Comparison of ENCODE assay signal across 9 cellular contexts in the genomic region with DNA sequence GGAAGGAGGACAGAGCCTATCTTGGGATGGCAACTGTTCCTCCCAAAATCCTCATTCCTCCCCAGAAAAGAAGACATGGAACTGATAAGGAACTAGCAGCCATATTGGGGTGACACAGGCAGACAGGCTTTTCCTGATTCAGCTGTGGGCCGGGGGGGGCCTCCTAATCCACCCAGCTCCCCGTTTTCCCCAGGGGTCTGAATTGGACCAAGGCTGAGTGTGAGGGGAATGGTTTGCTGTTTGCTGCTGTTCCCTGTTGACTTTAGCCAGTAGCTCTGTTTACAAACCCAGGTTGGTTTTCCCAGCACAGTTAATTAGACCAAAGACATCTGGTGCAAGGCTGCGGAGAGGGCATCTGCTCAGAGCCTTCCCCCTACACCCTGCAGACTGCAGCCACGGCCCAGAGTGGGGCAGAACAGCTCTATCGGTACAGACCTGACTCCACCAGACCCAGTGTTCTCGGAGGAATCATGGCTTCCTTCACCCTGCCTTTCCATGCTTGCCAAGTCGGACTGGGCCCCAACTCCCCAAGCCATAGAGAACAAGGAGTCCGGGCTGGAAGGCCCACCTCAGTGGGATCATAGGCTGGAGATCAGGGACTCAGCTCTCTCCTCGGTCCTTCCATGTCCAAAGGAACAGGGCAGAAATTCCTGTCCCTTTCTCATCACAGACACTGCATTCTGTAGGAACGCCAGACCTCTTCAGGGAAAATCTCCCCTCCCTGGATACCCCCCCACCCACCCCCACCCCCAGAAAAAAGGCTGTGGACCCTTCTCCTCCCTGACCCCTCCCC. TPM values are rescaled to one million over a fixed set of nuclear protein-coding genes. Genes with fewer than 3 reads are reported as not detected.
A peak's percentile ranks its signal among the peaks of the same experiment; 100 is the strongest.
DNase-seq lines count a peak whose midpoint lies in the region; ATAC-seq and TF ChIP-seq lines count a peak whose summit lies in the region.
"Had no signal": no experiment of that assay in that cellular context is flagged by ENCODE, and none has a peak within 500 bp of the region (broad histone marks: within the 10 kb centered on the region; RNA-seq: fewer than 3 reads in every experiment).

No MANE protein-coding gene starts in this region.

- no peaks in the 10 kb centered on the region for H3K27me3 ChIP-seq in tibial artery
- H3K27me3 ChIP-seq: adrenal gland had no signal

- H3K27ac ChIP-seq in tibial artery: peak overlapping the region; percentile 86 to 94

- H3K9me3 ChIP-seq in tibial artery: no peaks in the 10 kb centered on the region
- H3K9me3 ChIP-seq: adrenal gland had no signal

- no peaks in the 10 kb centered on the region for H3K36me3 ChIP-seq in tibial artery
- H3K36me3 ChIP-seq: adrenal gland had no signal

- no peaks in the 10 kb centered on the region for H3K9me3 Mint-ChIP-seq in activated naive CD4-positive, alpha-beta T cell treated with anti-CD3 and anti-CD28 coated beads, Interleukin-2, amount 50 U/mL, for 24 hours

- H3K4me1 ChIP-seq in tibial artery: peaks cover 0 to 32% (median 27%) of the 10 kb centered on the region in 4 donors

- H3K4me3 Mint-ChIP-seq in activated naive CD4-positive, alpha-beta T cell treated with anti-CD3 and anti-CD28 coated beads, Interleukin-2, amount 50 U/mL, for 24 hours: peak overlapping the region; percentile 57

- no peaks in the 10 kb centered on the region for H3K36me3 Mint-ChIP-seq in activated naive CD4-positive, alpha-beta T cell treated with anti-CD3 and anti-CD28 coated beads, Interleukin-2, amount 50 U/mL, for 24 hours

- intact Hi-C loops in left colon (cut with DNase I, micrococcal nuclease): no loop called here
- intact Hi-C loops in tibial artery (cut with DNase I; ENCODE audit: low total_unique reads): loop anchor here (10.0 kb wide), 1 partner anchor 51 kb away; no protein-coding TSS in a partner anchor

- no peak for TF ChIP-seq CTCF in tibial artery (IDR thresholded peaks at IDR 0.05)

- H3K4me3 ChIP-seq in tibial artery: peak overlapping the region; percentile 79 to 94

- H3K4me1 Mint-ChIP-seq in activated naive CD4-positive, alpha-beta T cell treated with anti-CD3 and anti-CD28 coated beads, Interleukin-2, amount 50 U/mL, for 24 hours: peaks cover 4% of the 10 kb centered on the region

- H3K27ac Mint-ChIP-seq in activated naive CD4-positive, alpha-beta T cell treated with anti-CD3 and anti-CD28 coated beads, Interleukin-2, amount 50 U/mL, for 24 hours: no peak overlapping the region

- peaks cover 49% of the 10 kb centered on the region for H3K27me3 Mint-ChIP-seq in activated naive CD4-positive, alpha-beta T cell treated with anti-CD3 and anti-CD28 coated beads, Interleukin-2, amount 50 U/mL, for 24 hours

- peak; percentile 3 for ATAC-seq in left colon

- DNase-seq in activated naive CD4-positive, alpha-beta T cell treated with anti-CD3 and anti-CD28 coated beads, Interleukin-2, amount 50 U/mL, for 16 hours: no peak
- DNase-seq in SK-N-DZ (ENCODE audit: low spot score): peak; percentile 86
- peak in 1 of 2 donors; percentile 29 for DNase-seq in left colon
- no peak for DNase-seq in tibial artery
- no peak for DNase-seq in foreskin melanocyte
- no peak for DNase-seq in NCI-H226
- no peak for DNase-seq in SIG-M5 (lab: John Stamatoyannopoulos, UW)

RNA-seq across cellular contexts. Expression of a gene that starts 1.7 kb away (rescaled TPM):
- polyA plus RNA-seq in SK-N-DZ (2014; cell fraction: cytosol; rRNA removed): 46.6 and 70.2 TPM in 2 replicates
- polyA plus RNA-seq in SK-N-DZ (2014; cell fraction: nucleus; rRNA removed): 231 and 310 TPM in 2 replicates
- total RNA-seq in left colon: 10 to 100 TPM; 68.5 to 74.0 TPM
